Comparison of ENCODE assay signal across 28 cellular contexts in the genomic region with DNA sequence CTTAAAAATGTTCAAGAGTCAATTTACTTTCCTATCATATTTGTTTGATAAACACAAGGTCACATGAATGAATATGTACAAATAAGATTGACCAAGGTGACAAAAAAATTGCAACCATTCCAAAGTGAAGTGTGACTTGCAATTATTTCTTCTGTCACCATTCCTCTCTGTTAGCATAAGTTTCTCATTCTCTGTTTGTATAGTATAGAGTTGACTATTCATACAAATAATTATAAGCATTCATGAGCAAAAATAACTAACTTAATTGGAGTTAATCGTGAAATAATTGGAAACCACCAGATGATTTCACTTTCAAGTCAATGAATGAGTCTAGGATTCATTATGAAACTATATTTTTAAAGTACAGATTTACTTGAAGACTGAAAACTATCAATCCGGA.
"Had no signal": no experiment of that assay in that cellular context is flagged by ENCODE, and none has a peak within 500 bp of the region (broad histone marks: within the 10 kb centered on the region; RNA-seq: fewer than 3 reads in every experiment).

No MANE protein-coding gene starts in this region.

- H3K27me3 ChIP-seq: adrenal gland, body of pancreas, breast epithelium had no signal

- H3K9me3 ChIP-seq: adrenal gland, body of pancreas, breast epithelium had no signal

- DNase-seq: activated CD4-positive, alpha-beta T cell treated with anti-CD3 and anti-CD28 coated beads for 36 hours; activated CD4-positive, alpha-beta T cell treated with anti-CD3 and anti-CD28 coated beads, Interleukin-2, amount 10 ng/mL, durations not matched to agents 7 days and 5 days; activated CD4-positive, alpha-beta T cell treated with anti-CD3 and anti-CD28 coated beads, Interleukin-2, amount 50 U/mL, for 48 hours; activated CD8-positive, alpha-beta T cell treated with anti-CD3 and anti-CD28 coated beads, Interleukin-2, amount 10 ng/mL, durations not matched to agents 7 days and 5 days; activated gamma-delta T cell treated with Interleukin-2 at 50 U/mL for 16 hours; activated naive CD4-positive, alpha-beta T cell treated with anti-CD3 and anti-CD28 coated beads for 36 hours; activated T-cell treated with anti-CD3 and anti-CD28 coated beads, Interleukin-2, amount 50 U/mL, for 4 hours; adrenal gland; body of pancreas; Kasumi-1; KG1; MM.1S; MV-4-11; NCI-H1092; NCI-H1436 treated with DMSO at 0.1 percent for 48 hours; NCI-H187 treated with DMSO at 0.1 percent for 48 hours; NCI-H2081 treated with DMSO at 0.1 percent for 48 hours; NCI-H226; NCI-H446 treated with DMSO at 0.1 percent for 48 hours; NCI-H524; OCI-M1; Right ventricle myocardium superior had no signal

- H3K27ac ChIP-seq: adrenal gland, body of pancreas, breast epithelium, SK-N-MC had no signal

- FAIRE-seq: astrocyte had no signal

- H3K4me3 ChIP-seq: adrenal gland, body of pancreas, breast epithelium, SK-N-MC had no signal

- H3K36me3 ChIP-seq: adrenal gland, breast epithelium had no signal

- ATAC-seq: activated CD4-positive, alpha-beta T cell treated with anti-CD3 and anti-CD28 coated beads for 36 hours; activated CD4-positive, CD25-positive, alpha-beta regulatory T cell treated with anti-CD3 and anti-CD28 coated beads, Interleukin-2, amount 50 U/mL, for 24 hours; activated CD8-positive, alpha-beta T cell treated with anti-CD3 and anti-CD28 coated beads, Interleukin-2, amount 10 ng/mL, durations not matched to agents 7 days and 5 days; activated naive CD4-positive, alpha-beta T cell treated with anti-CD3 and anti-CD28 coated beads, Interleukin-2, amount 50 U/mL, for 72 hours; activated T-cell treated with anti-CD3 and anti-CD28 coated beads, Interleukin-2, amount 50 U/mL, for 4 hours; body of pancreas; WTC11 had no signal

- H3K4me1 ChIP-seq: adrenal gland, body of pancreas, breast epithelium had no signal
